11 cellular contexts compared by ENCODE assay signal in the genomic region with DNA sequence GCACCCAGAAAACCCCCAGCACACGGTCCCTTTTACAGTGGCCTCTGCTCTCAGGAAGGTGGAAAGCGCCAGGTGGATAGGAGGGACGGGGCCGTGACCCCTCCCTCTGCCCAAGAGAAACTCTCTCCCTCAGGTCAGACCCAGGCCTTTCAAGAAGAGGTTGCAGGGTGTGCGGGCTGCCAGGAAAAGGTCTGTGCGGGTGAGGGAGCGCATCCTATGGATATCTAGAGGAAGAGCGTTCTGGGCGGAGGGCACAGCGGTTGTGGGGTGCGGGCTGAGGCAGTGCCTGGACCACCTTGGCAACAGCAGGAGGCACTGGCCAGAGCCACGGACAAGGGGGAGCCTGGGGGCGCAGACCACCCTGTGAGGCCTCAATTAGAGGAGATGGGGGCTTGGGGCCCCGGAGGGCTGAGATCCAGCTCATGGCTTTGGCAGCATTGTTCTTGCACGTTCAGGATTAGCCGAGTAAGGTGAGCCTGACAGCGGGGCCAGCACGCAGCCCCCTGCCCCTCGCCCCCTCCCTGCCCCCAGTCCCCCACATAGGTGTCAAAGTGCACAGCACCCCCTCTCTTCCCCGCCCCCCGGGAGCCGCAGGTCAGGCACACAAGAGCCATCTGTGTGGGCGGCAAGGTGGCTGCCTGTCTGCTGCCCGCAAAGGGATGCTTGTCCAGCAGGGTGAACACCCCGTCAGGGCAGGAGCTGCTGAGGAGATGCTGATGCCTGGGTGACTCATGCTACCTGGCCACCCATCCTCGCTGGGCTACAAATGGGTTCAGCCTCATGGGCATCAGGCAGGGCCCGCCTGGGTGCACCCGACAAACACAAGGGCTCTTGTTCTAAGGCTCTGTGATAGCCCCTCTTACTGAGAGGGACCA.
DNase-seq lines count a peak whose midpoint lies in the region; ATAC-seq and TF ChIP-seq lines count a peak whose summit lies in the region.
"Had no signal": no experiment of that assay in that cellular context is flagged by ENCODE, and none has a peak within 500 bp of the region (broad histone marks: within the 10 kb centered on the region; RNA-seq: fewer than 3 reads in every experiment).

No MANE protein-coding gene starts in this region.

- peaks cover 0 to 49% (median 15%) of the 10 kb centered on the region in 11 experiments; a peak in 18 of 22 replicates for H3K27me3 ChIP-seq in BLaER1 treated with 17β-estradiol and CSF1 and Interleukin-3, amounts not matched to agents 10 nM and 100 nM

- ATAC-seq in T-helper 17 cell (no peak), omental fat pad (ENCODE audit: low FRiP score) (no peak), HG03442 (IDR thresholded peaks at IDR 0.05; ENCODE audit: unreplicated experiment) (no peak)
- ATAC-seq: GM12878 had no signal

- peaks cover 2% of the 10 kb centered on the region for H3K36me3 Mint-ChIP-seq in T-helper 17 cell (ENCODE audit: low read depth)
- H3K36me3 Mint-ChIP-seq in glutamatergic neuron (ENCODE audit: unreplicated experiment): no peaks in the 10 kb centered on the region

- no peak overlapping the region for H3K27ac ChIP-seq in BLaER1 treated with 17β-estradiol and CSF1 and Interleukin-3, amounts not matched to agents 10 nM and 100 nM
- H3K27ac ChIP-seq: epithelial cell of prostate, neutrophil had no signal

- H3K36me3 ChIP-seq in BLaER1 treated with 17β-estradiol and CSF1 and Interleukin-3, amounts not matched to agents 10 nM and 100 nM: no peaks in the 10 kb centered on the region
- H3K36me3 ChIP-seq: neutrophil had no signal

- H3K4me3 Mint-ChIP-seq in T-helper 17 cell (peak overlapping the region; percentile 73), glutamatergic neuron (ENCODE audit: unreplicated experiment) (no peak overlapping the region)

- H3K4me3 ChIP-seq in BLaER1 treated with 17β-estradiol and CSF1 and Interleukin-3, amounts not matched to agents 10 nM and 100 nM: no peak overlapping the region
- H3K4me3 ChIP-seq: GM12878 had no signal

- H3K9me3 ChIP-seq in BLaER1 treated with 17β-estradiol and CSF1 and Interleukin-3, amounts not matched to agents 10 nM and 100 nM (replicated peaks in 1 of 11): no peaks in the 10 kb centered on the region; a peak in 1 of 22 replicates
- H3K9me3 ChIP-seq in T-helper 17 cell (ENCODE audit: control insufficient read depth, low read length, poor library complexity, severe bottlenecking): no peaks in the 10 kb centered on the region
- H3K9me3 ChIP-seq: neutrophil had no signal

- peak overlapping the region in 2 of 11 experiments; percentile 32 to 48; a peak in 2 of 22 replicates for H3K9ac ChIP-seq in BLaER1 treated with 17β-estradiol and CSF1 and Interleukin-3, amounts not matched to agents 10 nM and 100 nM

- no peaks in the 10 kb centered on the region for H3K9me3 Mint-ChIP-seq in glutamatergic neuron (ENCODE audit: unreplicated experiment)

- H3K4me2 ChIP-seq in BLaER1 treated with 17β-estradiol and CSF1 and Interleukin-3, amounts not matched to agents 10 nM and 100 nM: peak overlapping the region in 9 of 11 experiments; percentile 67 to 99 (median 88); a peak in 18 of 22 replicates

- H3K4me1 Mint-ChIP-seq in T-helper 17 cell: peaks cover 3% of the 10 kb centered on the region
- H3K4me1 Mint-ChIP-seq in glutamatergic neuron (ENCODE audit: low read depth, unreplicated experiment): peaks cover 5% of the 10 kb centered on the region

- TF ChIP-seq CTCF in glutamatergic neuron (IDR thresholded peaks at IDR 0.05; ENCODE audit: partially characterized antibody, unreplicated experiment) (no peak), omental fat pad (IDR thresholded peaks at IDR 0.05) (no peak)

- H3K27ac Mint-ChIP-seq in T-helper 17 cell (no peak overlapping the region), glutamatergic neuron (ENCODE audit: unreplicated experiment) (no peak overlapping the region)

- DNase-seq in T-helper 17 cell: peak in 2 of 3 donors; percentile 1 to 7
- DNase-seq in glutamatergic neuron: peak; percentile 13
- peak; percentile 19 for DNase-seq in omental fat pad (ENCODE audit: low spot score)
- no peak for DNase-seq in GF-D8 (lab: John Stamatoyannopoulos, UW)
- DNase-seq in NCI-H1694 treated with DMSO at 0.1 percent for 48 hours (lab: John Stamatoyannopoulos, UW): no peak
- DNase-seq in stimulated activated CD4-positive, alpha-beta T cell treated with anti-CD3 and anti-CD28 coated beads, Interleukin-2, amount 100 ng/mL, for 24 hours: no peak

- H3K27me3 Mint-ChIP-seq in T-helper 17 cell (no peaks in the 10 kb centered on the region), glutamatergic neuron (ENCODE audit: unreplicated experiment) (peaks cover 13% of the 10 kb centered on the region)

- H4K20me1 ChIP-seq in BLaER1 treated with 17β-estradiol and CSF1 and Interleukin-3, amounts not matched to agents 10 nM and 100 nM: peaks cover 0 to 15% (median 0%) of the 10 kb centered on the region in 11 experiments; a peak in 1 of 22 replicates

- H3K4me1 ChIP-seq in BLaER1 treated with 17β-estradiol and CSF1 and Interleukin-3, amounts not matched to agents 10 nM and 100 nM: peaks cover 28 to 95% (median 80%) of the 10 kb centered on the region in 10 experiments

Comparison
In these comparisons a context has a peak if more than half of its experiments do, and no peak if none do; other contexts are left out.
1. DNase-seq: peak in T-helper 17 cell (2 of 3), glutamatergic neuron (single experiment) and omental fat pad (single experiment); none in GF-D8 (single experiment), NCI-H1694 treated with DMSO at 0.1 percent for 48 hours (single experiment) and stimulated activated CD4-positive, alpha-beta T cell treated with anti-CD3 and anti-CD28 coated beads, Interleukin-2, amount 100 ng/mL, for 24 hours (0 of 2).